ENCODE assay signal across 8 cellular contexts in the genomic region with DNA sequence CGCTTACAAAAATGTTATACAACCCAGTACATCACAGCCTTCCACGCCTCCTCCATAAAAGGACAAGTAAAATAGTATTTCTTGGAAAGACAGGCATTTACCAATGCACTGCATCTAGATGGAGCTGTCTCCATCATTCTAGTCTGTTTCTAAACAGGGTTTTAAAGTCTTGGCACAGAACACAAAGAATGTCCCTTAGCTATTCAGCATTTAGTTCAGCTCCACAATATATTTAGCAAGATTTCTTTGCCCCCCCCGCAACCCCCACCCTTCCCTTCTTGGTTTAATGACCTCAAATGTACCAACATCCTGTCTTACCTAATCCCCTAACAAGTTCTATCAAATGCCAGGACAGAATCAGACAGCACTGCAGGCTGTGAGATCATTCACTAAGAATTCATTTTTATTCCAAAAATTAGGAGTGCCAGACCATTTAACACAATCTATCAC.
A peak's percentile ranks its signal among the peaks of the same experiment; 100 is the strongest.
DNase-seq lines count a peak whose midpoint lies in the region; ATAC-seq and TF ChIP-seq lines count a peak whose summit lies in the region.

No MANE protein-coding gene starts in this region.

- no peaks in the 10 kb centered on the region for H3K27me3 ChIP-seq in sigmoid colon

- no peak overlapping the region for H3K4me3 ChIP-seq in sigmoid colon

- DNase-seq in HFFc6 (peak; percentile 74), SW480 (ENCODE audit: low spot score) (peak; percentile 8), glomerular visceral epithelial cell (ENCODE audit: extremely low spot score) (peak; percentile 91), sigmoid colon (peak; percentile 82), HT-29 (ENCODE audit: low spot score) (no peak), NCI-H524 (lab: John Stamatoyannopoulos, UW) (no peak), NCI-H1417 treated with DMSO at 0.1 percent for 48 hours (lab: John Stamatoyannopoulos, UW) (no peak)

- no peaks in the 10 kb centered on the region for H3K36me3 ChIP-seq in sigmoid colon

- intact Hi-C loops in sigmoid colon (cut with DNase I): loop anchor here (5.0 to 10.0 kb wide), 2 partner anchors 117 to 199 kb away; a partner anchor contains a TSS

- H3K9me3 Mint-ChIP-seq in HFFc6: peaks cover under 1% of the 10 kb centered on the region; the same call in 1 of the 2 replicates

- H3K27me3 Mint-ChIP-seq in HFFc6 (ENCODE audit: insufficient read depth): no peaks in the 10 kb centered on the region; the same call in 1 of the 2 replicates

- H3K4me3 Mint-ChIP-seq in HFFc6: no peak overlapping the region

- no peaks in the 10 kb centered on the region for H3K9me3 ChIP-seq in sigmoid colon

- TF ChIP-seq POLR2A in sigmoid colon (IDR thresholded peaks at IDR 0.05): no peak

- ATAC-seq in GM21723 (IDR thresholded peaks at IDR 0.05; ENCODE audit: unreplicated experiment): no peak

- WGBS in sigmoid colon, 2 donors: 33 to 38% methylated on average over 3 of the region's 3 CpGs

- peak overlapping the region; percentile 53 to 81 (median 74) for H3K27ac ChIP-seq in sigmoid colon

- TF ChIP-seq CTCF in HFFc6 (IDR thresholded peaks at IDR 0.05) (peak; percentile 44; the same call in 1 of the 2 replicates), sigmoid colon (IDR thresholded peaks at IDR 0.05) (peak in 1 of 4 experiments; percentile 9)

- H3K27ac Mint-ChIP-seq in HFFc6: peak overlapping the region; percentile 1; the same call in 1 of the 2 replicates

- H3K4me1 ChIP-seq in sigmoid colon: peaks cover 0 to 22% (median 19%) of the 10 kb centered on the region in 4 donors

- TF ChIP-seq EP300 in sigmoid colon (IDR thresholded peaks at IDR 0.05): peak in 1 of 4 donors; percentile 27

- H3K4me1 Mint-ChIP-seq in HFFc6 (ENCODE audit: low read depth): peaks cover 7% of the 10 kb centered on the region; the same call in 1 of the 2 replicates

- no peaks in the 10 kb centered on the region for H3K36me3 Mint-ChIP-seq in HFFc6 (ENCODE audit: low read depth)

Comparison
In these comparisons a context has a peak if more than half of its experiments do, and no peak if none do; other contexts are left out.
1. DNase-seq: peak in HFFc6 (single experiment), SW480 (single experiment), glomerular visceral epithelial cell (single experiment) and sigmoid colon (single experiment); none in HT-29 (single experiment), NCI-H524 (0 of 2) and NCI-H1417 treated with DMSO at 0.1 percent for 48 hours (single experiment).